16 cellular contexts compared by ENCODE assay signal in the genomic region with DNA sequence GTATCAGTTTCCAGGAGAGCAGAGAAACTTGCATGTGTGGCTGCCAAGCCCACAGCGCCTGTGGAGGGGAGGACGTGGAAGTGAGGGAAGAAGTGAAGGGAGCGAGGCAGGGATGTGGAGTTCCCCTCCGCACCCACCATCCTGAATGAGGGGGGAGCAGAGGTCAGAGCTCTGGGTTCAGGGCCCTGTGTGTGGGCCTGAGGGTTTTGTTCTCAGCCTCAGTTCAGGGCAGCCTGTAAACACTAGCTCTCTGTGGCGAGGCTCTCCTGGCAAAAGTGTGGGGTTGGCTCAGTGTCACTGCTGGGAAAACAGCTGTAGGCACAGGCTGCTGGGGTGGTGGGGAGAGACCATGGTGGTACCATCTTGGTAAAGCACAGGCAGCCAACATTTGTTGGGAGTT.
"Had no signal": no experiment of that assay in that cellular context is flagged by ENCODE, and none has a peak within 500 bp of the region (broad histone marks: within the 10 kb centered on the region; RNA-seq: fewer than 3 reads in every experiment).

No MANE protein-coding gene starts in this region.

- ATAC-seq: activated CD8-positive, alpha-beta memory T cell treated with anti-CD3 and anti-CD28 coated beads, Interleukin-2, amount 10 ng/mL, durations not matched to agents 7 days and 5 days; activated naive CD4-positive, alpha-beta T cell treated with anti-CD3 and anti-CD28 coated beads, Interleukin-2, amount 50 U/mL, for 72 hours had no signal

- H3K27ac ChIP-seq: neutrophil, testis had no signal

- H3K4me3 ChIP-seq: testis had no signal

- DNase-seq: activated CD4-positive, alpha-beta T cell treated with anti-CD3 and anti-CD28 coated beads for 1 hour; activated CD4-positive, alpha-beta T cell treated with anti-CD3 and anti-CD28 coated beads, Interleukin-2, amount 50 U/mL, for 48 hours; activated CD8-positive, alpha-beta memory T cell treated with anti-CD3 and anti-CD28 coated beads, Interleukin-2, amount 10 ng/mL, durations not matched to agents 7 days and 5 days; activated effector memory CD4-positive, alpha-beta T cell treated with anti-CD3 and anti-CD28 coated beads, Interleukin-2, amount 50 U/mL, for 16 hours; activated T-cell treated with anti-CD3 and anti-CD28 coated beads, Interleukin-2, amount 50 U/mL, for 24 hours; aorta; foreskin melanocyte; naive B cell; stimulated activated CD4-positive, alpha-beta T cell treated with anti-CD3 and anti-CD28 coated beads, Interleukin-2, amount 100 ng/mL, for 48 hours; stimulated activated naive CD8-positive, alpha-beta T cell treated with anti-CD3 and anti-CD28 coated beads, Interleukin-15, Interleukin-2, amounts not matched to agents 100 U/mL and 50 U/mL, for 24 hours; T-helper 9 cell; testis had no signal

- FAIRE-seq: bronchial epithelial cell, endothelial cell of umbilical vein had no signal

- H3K9me3 ChIP-seq: neutrophil, testis had no signal

- H3K4me1 ChIP-seq: testis had no signal

- H3K27me3 ChIP-seq: testis had no signal

- H3K36me3 ChIP-seq: neutrophil had no signal
